ENCODE assay signal across 1 cellular context in the genomic region with DNA sequence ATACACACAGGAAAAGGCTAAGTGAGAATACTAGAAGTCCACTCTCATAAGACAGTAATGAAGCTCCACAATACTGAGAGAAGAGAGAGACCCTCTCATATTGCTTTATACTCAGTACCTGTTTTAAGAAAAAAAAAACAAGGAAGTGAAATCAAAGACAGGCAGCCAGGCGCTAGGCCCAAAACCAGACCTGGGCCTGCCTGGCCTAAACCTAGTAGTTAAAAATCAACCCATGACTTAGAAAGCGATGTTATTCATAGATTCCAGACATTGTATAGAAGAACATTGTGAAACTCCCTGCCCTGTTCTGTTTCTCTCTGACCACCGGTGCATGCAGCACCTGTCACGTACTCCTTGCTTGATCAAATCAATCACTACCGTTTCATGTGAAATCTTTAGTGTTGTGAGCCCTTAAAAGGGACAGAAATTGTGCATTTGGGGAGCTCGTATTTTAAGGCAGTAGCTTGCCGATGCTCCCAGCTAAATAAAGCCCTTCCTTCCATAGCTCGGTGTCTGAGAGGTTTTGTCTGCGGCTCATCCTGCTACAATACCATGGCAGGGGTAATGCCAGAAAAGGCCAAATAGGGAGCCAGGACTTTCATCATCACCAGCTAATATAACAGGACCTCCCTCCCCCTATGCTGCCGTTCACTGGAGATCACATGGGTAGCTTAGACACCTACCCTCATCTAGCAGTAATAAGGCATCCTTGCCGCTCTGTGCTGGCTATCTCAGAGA.
TF ChIP-seq lines count a peak whose summit lies in the region.

No MANE protein-coding gene starts in this region.

TF ChIP-seq in GM12878, 131 proteins besides CTCF, POLR2A, EP300 and RAD21 (continued from another document and continues in another):
- TF ChIP-seq, protein P1, sequence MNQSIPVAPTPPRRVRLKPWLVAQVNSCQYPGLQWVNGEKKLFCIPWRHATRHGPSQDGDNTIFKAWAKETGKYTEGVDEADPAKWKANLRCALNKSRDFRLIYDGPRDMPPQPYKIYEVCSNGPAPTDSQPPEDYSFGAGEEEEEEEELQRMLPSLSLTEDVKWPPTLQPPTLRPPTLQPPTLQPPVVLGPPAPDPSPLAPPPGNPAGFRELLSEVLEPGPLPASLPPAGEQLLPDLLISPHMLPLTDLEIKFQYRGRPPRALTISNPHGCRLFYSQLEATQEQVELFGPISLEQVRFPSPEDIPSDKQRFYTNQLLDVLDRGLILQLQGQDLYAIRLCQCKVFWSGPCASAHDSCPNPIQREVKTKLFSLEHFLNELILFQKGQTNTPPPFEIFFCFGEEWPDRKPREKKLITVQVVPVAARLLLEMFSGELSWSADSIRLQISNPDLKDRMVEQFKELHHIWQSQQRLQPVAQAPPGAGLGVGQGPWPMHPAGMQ (IDR thresholded peaks at IDR 0.05; ENCODE audit: borderline replicate concordance) = no peak
- TF ChIP-seq, protein P2, sequence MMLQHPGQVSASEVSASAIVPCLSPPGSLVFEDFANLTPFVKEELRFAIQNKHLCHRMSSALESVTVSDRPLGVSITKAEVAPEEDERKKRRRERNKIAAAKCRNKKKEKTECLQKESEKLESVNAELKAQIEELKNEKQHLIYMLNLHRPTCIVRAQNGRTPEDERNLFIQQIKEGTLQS (IDR thresholded peaks at IDR 0.05; ENCODE audit: borderline replicate concordance, extremely low read depth, low read depth, low read length) = no peak
- TF ChIP-seq JUNB (IDR thresholded peaks at IDR 0.05) (no peak), CBFB (IDR thresholded peaks at IDR 0.05; ENCODE audit: low read depth) (no peak), BACH1 (IDR thresholded peaks at IDR 0.05; ENCODE audit: borderline replicate concordance) (no peak), CREB1 (IDR thresholded peaks at IDR 0.05; ENCODE audit: low read depth) (no peak), KDM1A (IDR thresholded peaks at IDR 0.05; ENCODE audit: borderline replicate concordance) (no peak), RELA (IDR thresholded peaks at IDR 0.05; ENCODE audit: borderline replicate concordance, partially characterized antibody) (no peak), CHD1 (IDR thresholded peaks at IDR 0.05; ENCODE audit: low read depth, low read length) (no peak), FOXK2 (IDR thresholded peaks at IDR 0.05) (no peak), HDGF (IDR thresholded peaks at IDR 0.05) (0 out of 2 replicates have a peak, but pooled peaks have one; percentile 20), ATF7 (IDR thresholded peaks at IDR 0.05; ENCODE audit: low read depth) (peak; percentile 58; the same call in 1 of the 2 replicates), NFIC (IDR thresholded peaks at IDR 0.05; ENCODE audit: low read depth, low read length) (no peak), TCF7 (IDR thresholded peaks at IDR 0.05; ENCODE audit: borderline replicate concordance) (no peak), PML (IDR thresholded peaks at IDR 0.05; ENCODE audit: low read length) (no peak), MXI1 (IDR thresholded peaks at IDR 0.05; ENCODE audit: low read depth, low read length) (0 out of 2 replicates have a peak, but pooled peaks have one; percentile 30), ASH2L (IDR thresholded peaks at IDR 0.05; ENCODE audit: borderline replicate concordance, low read depth) (no peak), ZNF217 (IDR thresholded peaks at IDR 0.05) (peak; percentile 73; the same call in 1 of the 2 replicates), NR2C2 (IDR thresholded peaks at IDR 0.05; ENCODE audit: borderline replicate concordance, control insufficient read depth, insufficient read length, low read depth) (no peak), NFYA (IDR thresholded peaks at IDR 0.05; ENCODE audit: borderline replicate concordance, low read depth, low read length) (no peak), STAT1 (conservative IDR thresholded peaks at IDR 0.05) (no peak), LARP7 (IDR thresholded peaks at IDR 0.05) (no peak), CEBPB (IDR thresholded peaks at IDR 0.05; ENCODE audit: borderline replicate concordance in 1 of 2, low read depth in 2 of 2, low read length in 2 of 2) (no peak), NR2F1 (conservative IDR thresholded peaks at IDR 0.05) (no peak), POLR2AphosphoS5 (IDR thresholded peaks at IDR 0.05; ENCODE audit: low read length) (no peak), NBN (IDR thresholded peaks at IDR 0.05) (peak; percentile 86), HDAC6 (IDR thresholded peaks at IDR 0.05; ENCODE audit: unreplicated experiment) (no peak)
- TF ChIP-seq, protein P3, sequence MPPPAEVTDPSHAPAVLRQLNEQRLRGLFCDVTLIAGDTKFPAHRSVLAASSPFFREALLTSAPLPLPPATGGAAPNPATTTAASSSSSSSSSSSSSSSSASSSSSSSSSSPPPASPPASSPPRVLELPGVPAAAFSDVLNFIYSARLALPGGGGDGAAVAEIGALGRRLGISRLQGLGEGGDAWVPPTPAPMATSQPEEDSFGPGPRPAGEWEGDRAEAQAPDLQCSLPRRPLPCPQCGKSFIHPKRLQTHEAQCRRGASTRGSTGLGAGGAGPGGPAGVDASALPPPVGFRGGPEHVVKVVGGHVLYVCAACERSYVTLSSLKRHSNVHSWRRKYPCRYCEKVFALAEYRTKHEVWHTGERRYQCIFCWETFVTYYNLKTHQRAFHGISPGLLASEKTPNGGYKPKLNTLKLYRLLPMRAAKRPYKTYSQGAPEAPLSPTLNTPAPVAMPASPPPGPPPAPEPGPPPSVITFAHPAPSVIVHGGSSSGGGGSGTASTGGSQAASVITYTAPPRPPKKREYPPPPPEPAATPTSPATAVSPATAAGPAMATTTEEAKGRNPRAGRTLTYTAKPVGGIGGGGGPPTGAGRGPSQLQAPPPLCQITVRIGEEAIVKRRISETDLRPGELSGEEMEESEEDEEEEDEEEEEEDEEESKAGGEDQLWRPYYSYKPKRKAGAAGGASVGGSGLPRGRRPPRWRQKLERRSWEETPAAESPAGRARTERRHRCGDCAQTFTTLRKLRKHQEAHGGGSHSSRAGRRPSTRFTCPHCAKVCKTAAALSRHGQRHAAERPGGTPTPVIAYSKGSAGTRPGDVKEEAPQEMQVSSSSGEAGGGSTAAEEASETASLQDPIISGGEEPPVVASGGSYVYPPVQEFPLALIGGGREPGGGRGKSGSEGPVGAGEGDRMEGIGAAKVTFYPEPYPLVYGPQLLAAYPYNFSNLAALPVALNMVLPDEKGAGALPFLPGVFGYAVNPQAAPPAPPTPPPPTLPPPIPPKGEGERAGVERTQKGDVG (CRISPR knock-in tag; IDR thresholded peaks at IDR 0.05) = no peak
- TF ChIP-seq, protein P4, sequence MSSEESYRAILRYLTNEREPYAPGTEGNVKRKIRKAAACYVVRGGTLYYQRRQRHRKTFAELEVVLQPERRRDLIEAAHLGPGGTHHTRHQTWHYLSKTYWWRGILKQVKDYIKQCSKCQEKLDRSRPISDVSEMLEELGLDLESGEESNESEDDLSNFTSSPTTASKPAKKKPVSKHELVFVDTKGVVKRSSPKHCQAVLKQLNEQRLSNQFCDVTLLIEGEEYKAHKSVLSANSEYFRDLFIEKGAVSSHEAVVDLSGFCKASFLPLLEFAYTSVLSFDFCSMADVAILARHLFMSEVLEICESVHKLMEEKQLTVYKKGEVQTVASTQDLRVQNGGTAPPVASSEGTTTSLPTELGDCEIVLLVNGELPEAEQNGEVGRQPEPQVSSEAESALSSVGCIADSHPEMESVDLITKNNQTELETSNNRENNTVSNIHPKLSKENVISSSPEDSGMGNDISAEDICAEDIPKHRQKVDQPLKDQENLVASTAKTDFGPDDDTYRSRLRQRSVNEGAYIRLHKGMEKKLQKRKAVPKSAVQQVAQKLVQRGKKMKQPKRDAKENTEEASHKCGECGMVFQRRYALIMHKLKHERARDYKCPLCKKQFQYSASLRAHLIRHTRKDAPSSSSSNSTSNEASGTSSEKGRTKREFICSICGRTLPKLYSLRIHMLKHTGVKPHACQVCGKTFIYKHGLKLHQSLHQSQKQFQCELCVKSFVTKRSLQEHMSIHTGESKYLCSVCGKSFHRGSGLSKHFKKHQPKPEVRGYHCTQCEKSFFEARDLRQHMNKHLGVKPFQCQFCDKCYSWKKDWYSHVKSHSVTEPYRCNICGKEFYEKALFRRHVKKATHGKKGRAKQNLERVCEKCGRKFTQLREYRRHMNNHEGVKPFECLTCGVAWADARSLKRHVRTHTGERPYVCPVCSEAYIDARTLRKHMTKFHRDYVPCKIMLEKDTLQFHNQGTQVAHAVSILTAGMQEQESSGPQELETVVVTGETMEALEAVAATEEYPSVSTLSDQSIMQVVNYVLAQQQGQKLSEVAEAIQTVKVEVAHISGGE (CRISPR knock-in tag; IDR thresholded peaks at IDR 0.05) = no peak
- TF ChIP-seq, protein P5, sequence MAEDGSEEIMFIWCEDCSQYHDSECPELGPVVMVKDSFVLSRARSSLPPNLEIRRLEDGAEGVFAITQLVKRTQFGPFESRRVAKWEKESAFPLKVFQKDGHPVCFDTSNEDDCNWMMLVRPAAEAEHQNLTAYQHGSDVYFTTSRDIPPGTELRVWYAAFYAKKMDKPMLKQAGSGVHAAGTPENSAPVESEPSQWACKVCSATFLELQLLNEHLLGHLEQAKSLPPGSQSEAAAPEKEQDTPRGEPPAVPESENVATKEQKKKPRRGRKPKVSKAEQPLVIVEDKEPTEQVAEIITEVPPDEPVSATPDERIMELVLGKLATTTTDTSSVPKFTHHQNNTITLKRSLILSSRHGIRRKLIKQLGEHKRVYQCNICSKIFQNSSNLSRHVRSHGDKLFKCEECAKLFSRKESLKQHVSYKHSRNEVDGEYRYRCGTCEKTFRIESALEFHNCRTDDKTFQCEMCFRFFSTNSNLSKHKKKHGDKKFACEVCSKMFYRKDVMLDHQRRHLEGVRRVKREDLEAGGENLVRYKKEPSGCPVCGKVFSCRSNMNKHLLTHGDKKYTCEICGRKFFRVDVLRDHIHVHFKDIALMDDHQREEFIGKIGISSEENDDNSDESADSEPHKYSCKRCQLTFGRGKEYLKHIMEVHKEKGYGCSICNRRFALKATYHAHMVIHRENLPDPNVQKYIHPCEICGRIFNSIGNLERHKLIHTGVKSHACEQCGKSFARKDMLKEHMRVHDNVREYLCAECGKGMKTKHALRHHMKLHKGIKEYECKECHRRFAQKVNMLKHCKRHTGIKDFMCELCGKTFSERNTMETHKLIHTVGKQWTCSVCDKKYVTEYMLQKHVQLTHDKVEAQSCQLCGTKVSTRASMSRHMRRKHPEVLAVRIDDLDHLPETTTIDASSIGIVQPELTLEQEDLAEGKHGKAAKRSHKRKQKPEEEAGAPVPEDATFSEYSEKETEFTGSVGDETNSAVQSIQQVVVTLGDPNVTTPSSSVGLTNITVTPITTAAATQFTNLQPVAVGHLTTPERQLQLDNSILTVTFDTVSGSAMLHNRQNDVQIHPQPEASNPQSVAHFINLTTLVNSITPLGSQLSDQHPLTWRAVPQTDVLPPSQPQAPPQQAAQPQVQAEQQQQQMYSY (CRISPR knock-in tag; IDR thresholded peaks at IDR 0.05) = no peak
- TF ChIP-seq, protein P6, sequence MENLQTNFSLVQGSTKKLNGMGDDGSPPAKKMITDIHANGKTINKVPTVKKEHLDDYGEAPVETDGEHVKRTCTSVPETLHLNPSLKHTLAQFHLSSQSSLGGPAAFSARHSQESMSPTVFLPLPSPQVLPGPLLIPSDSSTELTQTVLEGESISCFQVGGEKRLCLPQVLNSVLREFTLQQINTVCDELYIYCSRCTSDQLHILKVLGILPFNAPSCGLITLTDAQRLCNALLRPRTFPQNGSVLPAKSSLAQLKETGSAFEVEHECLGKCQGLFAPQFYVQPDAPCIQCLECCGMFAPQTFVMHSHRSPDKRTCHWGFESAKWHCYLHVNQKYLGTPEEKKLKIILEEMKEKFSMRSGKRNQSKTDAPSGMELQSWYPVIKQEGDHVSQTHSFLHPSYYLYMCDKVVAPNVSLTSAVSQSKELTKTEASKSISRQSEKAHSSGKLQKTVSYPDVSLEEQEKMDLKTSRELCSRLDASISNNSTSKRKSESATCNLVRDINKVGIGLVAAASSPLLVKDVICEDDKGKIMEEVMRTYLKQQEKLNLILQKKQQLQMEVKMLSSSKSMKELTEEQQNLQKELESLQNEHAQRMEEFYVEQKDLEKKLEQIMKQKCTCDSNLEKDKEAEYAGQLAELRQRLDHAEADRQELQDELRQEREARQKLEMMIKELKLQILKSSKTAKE (IDR thresholded peaks at IDR 0.05; ENCODE audit: low read depth, poor library complexity, severe bottlenecking) = peak; percentile 62
- TF ChIP-seq, protein P7, sequence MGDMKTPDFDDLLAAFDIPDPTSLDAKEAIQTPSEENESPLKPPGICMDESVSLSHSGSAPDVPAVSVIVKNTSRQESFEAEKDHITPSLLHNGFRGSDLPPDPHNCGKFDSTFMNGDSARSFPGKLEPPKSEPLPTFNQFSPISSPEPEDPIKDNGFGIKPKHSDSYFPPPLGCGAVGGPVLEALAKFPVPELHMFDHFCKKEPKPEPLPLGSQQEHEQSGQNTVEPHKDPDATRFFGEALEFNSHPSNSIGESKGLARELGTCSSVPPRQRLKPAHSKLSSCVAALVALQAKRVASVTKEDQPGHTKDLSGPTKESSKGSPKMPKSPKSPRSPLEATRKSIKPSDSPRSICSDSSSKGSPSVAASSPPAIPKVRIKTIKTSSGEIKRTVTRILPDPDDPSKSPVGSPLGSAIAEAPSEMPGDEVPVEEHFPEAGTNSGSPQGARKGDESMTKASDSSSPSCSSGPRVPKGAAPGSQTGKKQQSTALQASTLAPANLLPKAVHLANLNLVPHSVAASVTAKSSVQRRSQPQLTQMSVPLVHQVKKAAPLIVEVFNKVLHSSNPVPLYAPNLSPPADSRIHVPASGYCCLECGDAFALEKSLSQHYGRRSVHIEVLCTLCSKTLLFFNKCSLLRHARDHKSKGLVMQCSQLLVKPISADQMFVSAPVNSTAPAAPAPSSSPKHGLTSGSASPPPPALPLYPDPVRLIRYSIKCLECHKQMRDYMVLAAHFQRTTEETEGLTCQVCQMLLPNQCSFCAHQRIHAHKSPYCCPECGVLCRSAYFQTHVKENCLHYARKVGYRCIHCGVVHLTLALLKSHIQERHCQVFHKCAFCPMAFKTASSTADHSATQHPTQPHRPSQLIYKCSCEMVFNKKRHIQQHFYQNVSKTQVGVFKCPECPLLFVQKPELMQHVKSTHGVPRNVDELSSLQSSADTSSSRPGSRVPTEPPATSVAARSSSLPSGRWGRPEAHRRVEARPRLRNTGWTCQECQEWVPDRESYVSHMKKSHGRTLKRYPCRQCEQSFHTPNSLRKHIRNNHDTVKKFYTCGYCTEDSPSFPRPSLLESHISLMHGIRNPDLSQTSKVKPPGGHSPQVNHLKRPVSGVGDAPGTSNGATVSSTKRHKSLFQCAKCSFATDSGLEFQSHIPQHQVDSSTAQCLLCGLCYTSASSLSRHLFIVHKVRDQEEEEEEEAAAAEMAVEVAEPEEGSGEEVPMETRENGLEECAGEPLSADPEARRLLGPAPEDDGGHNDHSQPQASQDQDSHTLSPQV (IDR thresholded peaks at IDR 0.05) = no peak
- TF ChIP-seq, protein P8, sequence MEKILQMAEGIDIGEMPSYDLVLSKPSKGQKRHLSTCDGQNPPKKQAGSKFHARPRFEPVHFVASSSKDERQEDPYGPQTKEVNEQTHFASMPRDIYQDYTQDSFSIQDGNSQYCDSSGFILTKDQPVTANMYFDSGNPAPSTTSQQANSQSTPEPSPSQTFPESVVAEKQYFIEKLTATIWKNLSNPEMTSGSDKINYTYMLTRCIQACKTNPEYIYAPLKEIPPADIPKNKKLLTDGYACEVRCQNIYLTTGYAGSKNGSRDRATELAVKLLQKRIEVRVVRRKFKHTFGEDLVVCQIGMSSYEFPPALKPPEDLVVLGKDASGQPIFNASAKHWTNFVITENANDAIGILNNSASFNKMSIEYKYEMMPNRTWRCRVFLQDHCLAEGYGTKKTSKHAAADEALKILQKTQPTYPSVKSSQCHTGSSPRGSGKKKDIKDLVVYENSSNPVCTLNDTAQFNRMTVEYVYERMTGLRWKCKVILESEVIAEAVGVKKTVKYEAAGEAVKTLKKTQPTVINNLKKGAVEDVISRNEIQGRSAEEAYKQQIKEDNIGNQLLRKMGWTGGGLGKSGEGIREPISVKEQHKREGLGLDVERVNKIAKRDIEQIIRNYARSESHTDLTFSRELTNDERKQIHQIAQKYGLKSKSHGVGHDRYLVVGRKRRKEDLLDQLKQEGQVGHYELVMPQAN (conservative IDR thresholded peaks at IDR 0.05) = no peak
